ENCODE assay signal across 9 cellular contexts in genomic region chr17:77802811-77803220, GRCh38.
DNase-seq lines count a peak whose midpoint lies in the region; ATAC-seq lines count a peak whose summit lies in the region.
"Had no signal": no experiment of that assay in that cellular context is flagged by ENCODE, and none has a peak within 500 bp of the region (broad histone marks: within the 10 kb centered on the region; RNA-seq: fewer than 3 reads in every experiment).

No MANE protein-coding gene starts in this region.

- no peaks in the 10 kb centered on the region for H3K36me3 Mint-ChIP-seq in T-cell
- no peaks in the 10 kb centered on the region for H3K36me3 Mint-ChIP-seq in activated T-helper 17 cell treated with anti-CD3 and anti-CD28 coated beads, Interleukin-2, amount 50 U/mL, for 72 hours (ENCODE audit: low read depth)

- H3K9me3 Mint-ChIP-seq in T-cell: no peaks in the 10 kb centered on the region
- no peaks in the 10 kb centered on the region for H3K9me3 Mint-ChIP-seq in activated T-helper 17 cell treated with anti-CD3 and anti-CD28 coated beads, Interleukin-2, amount 50 U/mL, for 72 hours

- H3K27ac Mint-ChIP-seq in T-cell: no peak overlapping the region
- no peak overlapping the region for H3K27ac Mint-ChIP-seq in activated T-helper 17 cell treated with anti-CD3 and anti-CD28 coated beads, Interleukin-2, amount 50 U/mL, for 72 hours

- H3K27me3 Mint-ChIP-seq in T-cell: peaks cover 4 to 6% of the 10 kb centered on the region in 2 donors
- H3K27me3 Mint-ChIP-seq in activated T-helper 17 cell treated with anti-CD3 and anti-CD28 coated beads, Interleukin-2, amount 50 U/mL, for 72 hours: peaks cover 7% of the 10 kb centered on the region

- DNase-seq in KBM-7 (peak; percentile 15), NCI-H82 (lab: John Stamatoyannopoulos, UW) (peak; percentile 98), cardiac septum (ENCODE audit: low spot score) (peak; percentile 27), sciatic nerve (ENCODE audit: low spot score) (no peak), T-cell (no peak)

- CTCF ChIA-PET in T-cell (lab: Charles Lee): interaction anchor here in 1 of 2 donors (0.6 kb wide), 1 partner anchor 1078 kb away, joined by 3 read pairs; no protein-coding TSS in a partner anchor

- in situ Hi-C loops in KBM-7 (cut with MboI; ENCODE audit: low pct_unique_long_range_greater_than_20kb, low sequenced_read_pairs): no loop called here

- POLR2A ChIA-PET in T-cell (lab: Charles Lee): no interaction called here

- intact Hi-C loops in cardiac septum (cut with DNase I) (no loop called here), sciatic nerve (cut with DNase I) (no loop called here)

- H3K4me1 Mint-ChIP-seq in T-cell: peaks cover 0 to 16% (median 0%) of the 10 kb centered on the region in 3 donors
- peaks cover 5% of the 10 kb centered on the region for H3K4me1 Mint-ChIP-seq in activated T-helper 17 cell treated with anti-CD3 and anti-CD28 coated beads, Interleukin-2, amount 50 U/mL, for 72 hours

- peak; percentile 81 for ATAC-seq in sciatic nerve
- ATAC-seq in GM21447 (IDR thresholded peaks at IDR 0.05; ENCODE audit: unreplicated experiment): no peak
- ATAC-seq in T-cell (replicated peaks in 1 of 4): no peak
- no peak for ATAC-seq in activated T-helper 17 cell treated with anti-CD3 and anti-CD28 coated beads, Interleukin-2, amount 50 U/mL, for 72 hours (replicated peaks)
- ATAC-seq in HG03571 (IDR thresholded peaks at IDR 0.05; ENCODE audit: unreplicated experiment): no peak
- ATAC-seq: activated CD4-positive, CD25-positive, alpha-beta regulatory T cell treated with anti-CD3 and anti-CD28 coated beads, Interleukin-2, amount 50 U/mL, for 24 hours had no signal

- no peak overlapping the region for H3K4me3 Mint-ChIP-seq in T-cell
- H3K4me3 Mint-ChIP-seq in activated T-helper 17 cell treated with anti-CD3 and anti-CD28 coated beads, Interleukin-2, amount 50 U/mL, for 72 hours: no peak overlapping the region

Comparison
In these comparisons a context has a peak if more than half of its experiments do, and no peak if none do; other contexts are left out.
1. DNase-seq: peak in KBM-7 (single experiment), NCI-H82 (single experiment) and cardiac septum (single experiment); none in sciatic nerve (single experiment) and T-cell (0 of 34).